ENCODE assay signal across 13 cellular contexts in genomic region chr7:47451851-47452205, GRCh38.
DNase-seq lines count a peak whose midpoint lies in the region; ATAC-seq, FAIRE-seq and TF ChIP-seq lines count a peak whose summit lies in the region.
"Had no signal": no experiment of that assay in that cellular context is flagged by ENCODE, and none has a peak within 500 bp of the region (broad histone marks: within the 10 kb centered on the region; RNA-seq: fewer than 3 reads in every experiment).

No MANE protein-coding gene starts in this region.

- peaks cover 0 to 4% (median 1%) of the 10 kb centered on the region in 4 donors for H3K4me1 Mint-ChIP-seq in naive thymus-derived CD8-positive, alpha-beta T cell

- H3K27ac ChIP-seq in A549 = peak overlapping the region; percentile 54 to 76; a peak in 2 of 6 replicates
- H3K27ac ChIP-seq in parathyroid adenoma = peak overlapping the region; percentile 89

- H3K4me2 ChIP-seq in A549 (no peak overlapping the region), parathyroid adenoma (ENCODE audit: low read length) (peak overlapping the region; percentile 52)

- no peak overlapping the region for H3K27ac Mint-ChIP-seq in naive thymus-derived CD8-positive, alpha-beta T cell
- H3K27ac Mint-ChIP-seq: T-helper 1 cell treated with Interleukin-12 subunit alpha and Interleukin-12 subunit beta and Interleukin-4 antibody, amounts not matched to agents 30 μg/mL and 1 μg/mL, for 36 hours had no signal

- H3K9me3 ChIP-seq in A549 (no peaks in the 10 kb centered on the region), parathyroid adenoma (ENCODE audit: control insufficient read depth, low read length) (no peaks in the 10 kb centered on the region)
- H3K9me3 ChIP-seq: vagina had no signal

- POLR2A ChIA-PET in A549 (lab: Yijun Ruan, JAX) = no interaction called here
- POLR2A ChIA-PET in naive thymus-derived CD8-positive, alpha-beta T cell (lab: Charles Lee) = no interaction called here

- H3K4me3 Mint-ChIP-seq in naive thymus-derived CD8-positive, alpha-beta T cell = no peak overlapping the region
- H3K4me3 Mint-ChIP-seq: T-helper 1 cell treated with Interleukin-12 subunit alpha and Interleukin-12 subunit beta and Interleukin-4 antibody, amounts not matched to agents 30 μg/mL and 1 μg/mL, for 36 hours had no signal

- FAIRE-seq in A549 (lab: Jason Lieb, UNC) (no peak), RCC 7860 (lab: Jason Lieb, UNC) (peak; percentile 10)

- TF ChIP-seq CTCF in A549 (IDR thresholded peaks at IDR 0.05) (no peak), fibroblast of villous mesenchyme (IDR thresholded peaks at IDR 0.05; ENCODE audit: insufficient read depth, low read depth, low read length) (no peak), parathyroid adenoma (IDR thresholded peaks at IDR 0.05) (no peak)

- DNase-seq in A549 (ENCODE audit: low read depth in 1 of 2, low spot score in 1 of 2) (no peak), RCC 7860 (ENCODE audit: low spot score) (peak; percentile 44), fibroblast of villous mesenchyme (ENCODE audit: low read depth) (peak; percentile 88), NOMO-1 treated with DMSO at 0.1 percent for 48 hours (lab: John Stamatoyannopoulos, UW; ENCODE audit: unreplicated experiment) (no peak), superior temporal gyrus (ENCODE audit: extremely low spot score) (no peak), NCI-H1694 (lab: John Stamatoyannopoulos, UW) (no peak)
- DNase-seq in naive thymus-derived CD8-positive, alpha-beta T cell = no peak
- DNase-seq: activated T-cell treated with anti-CD3 and anti-CD28 coated beads, Interleukin-2, amount 50 U/mL, for 48 hours; NK-92 treated with Interleukin-12 subunit alpha and Interleukin-12 subunit beta, amount 100 ng/mL, for 24 hours; right cardiac atrium had no signal

- H3K4me1 ChIP-seq in A549 (peaks cover 90% of the 10 kb centered on the region), parathyroid adenoma (peaks cover 35% of the 10 kb centered on the region)

- TF ChIP-seq POLR2A in A549 (IDR thresholded peaks at IDR 0.05; ENCODE audit: low read length) = no peak

- CTCF ChIA-PET in A549 (lab: Yijun Ruan, JAX) = interaction anchor here (0.5 to 2.7 kb wide), 6 partner anchors 8 to 203 kb away, joined by 3 to 15 read pairs (median 6); no protein-coding TSS in a partner anchor

- H3K36me3 Mint-ChIP-seq in naive thymus-derived CD8-positive, alpha-beta T cell = no peaks in the 10 kb centered on the region

- TF ChIP-seq RAD21 in A549 (conservative IDR thresholded peaks at IDR 0.05 in 1 of 2, IDR thresholded peaks at IDR 0.05 in 1 of 2) = no peak

- H3K4me3 ChIP-seq in A549 (no peak overlapping the region), fibroblast of villous mesenchyme (ENCODE audit: low read depth, low read length) (no peak overlapping the region), parathyroid adenoma (ENCODE audit: low read depth, low read length) (peak overlapping the region; percentile 53)
- H3K4me3 ChIP-seq: vagina had no signal

- H2AFZ ChIP-seq in parathyroid adenoma = peak overlapping the region; percentile 14

- no peaks in the 10 kb centered on the region for H3K36me3 ChIP-seq in parathyroid adenoma (ENCODE audit: control insufficient read depth, insufficient read depth, low read length)
- H3K36me3 ChIP-seq: vagina had no signal

- no peak for TF ChIP-seq EP300 in A549 (IDR thresholded peaks at IDR 0.05)

- no peaks in the 10 kb centered on the region for H3K27me3 ChIP-seq in parathyroid adenoma (ENCODE audit: control insufficient read depth, insufficient read depth, low read length)
- H3K27me3 ChIP-seq: vagina had no signal

- no peaks in the 10 kb centered on the region for H3K9me3 Mint-ChIP-seq in naive thymus-derived CD8-positive, alpha-beta T cell
- H3K9me3 Mint-ChIP-seq: T-helper 1 cell treated with Interleukin-12 subunit alpha and Interleukin-12 subunit beta and Interleukin-4 antibody, amounts not matched to agents 30 μg/mL and 1 μg/mL, for 36 hours had no signal

- H3K79me2 ChIP-seq in parathyroid adenoma = peaks cover 14% of the 10 kb centered on the region

- WGBS in A549 (ENCODE audit: missing lambda C conversion rate) = 47% methylated on average over 3 of the region's 3 CpGs

- ATAC-seq in A549 = no peak
- ATAC-seq in naive thymus-derived CD8-positive, alpha-beta T cell = no peak
- ATAC-seq: right cardiac atrium had no signal

- H3K9ac ChIP-seq in parathyroid adenoma = no peak overlapping the region

- H3K27me3 Mint-ChIP-seq in naive thymus-derived CD8-positive, alpha-beta T cell = peaks cover 0 to 10% (median 1%) of the 10 kb centered on the region in 5 donors

TF ChIP-seq in A549, 52 proteins besides CTCF, POLR2A, EP300 and RAD21:
- TF ChIP-seq JUNB (IDR thresholded peaks at IDR 0.05) (no peak), CBX8 (IDR thresholded peaks at IDR 0.05) (no peak), KDM1A (IDR thresholded peaks at IDR 0.05; ENCODE audit: low read depth) (peak; percentile 24; the same call in 1 of the 2 replicates), RCOR1 (IDR thresholded peaks at IDR 0.05; ENCODE audit: low read depth, low read length) (no peak)
TF ChIP-seq in A549: peak in this region for 1.

Comparison
In these comparisons a context has a peak if more than half of its experiments do, and no peak if none do; other contexts are left out.
1. DNase-seq: peak in RCC 7860 (single experiment) and fibroblast of villous mesenchyme (single experiment); none in A549 (0 of 2), NOMO-1 treated with DMSO at 0.1 percent for 48 hours (single experiment), naive thymus-derived CD8-positive, alpha-beta T cell (0 of 10), superior temporal gyrus (single experiment) and NCI-H1694 (single experiment).